ENCODE assay signal across 25 cellular contexts in the genomic region with DNA sequence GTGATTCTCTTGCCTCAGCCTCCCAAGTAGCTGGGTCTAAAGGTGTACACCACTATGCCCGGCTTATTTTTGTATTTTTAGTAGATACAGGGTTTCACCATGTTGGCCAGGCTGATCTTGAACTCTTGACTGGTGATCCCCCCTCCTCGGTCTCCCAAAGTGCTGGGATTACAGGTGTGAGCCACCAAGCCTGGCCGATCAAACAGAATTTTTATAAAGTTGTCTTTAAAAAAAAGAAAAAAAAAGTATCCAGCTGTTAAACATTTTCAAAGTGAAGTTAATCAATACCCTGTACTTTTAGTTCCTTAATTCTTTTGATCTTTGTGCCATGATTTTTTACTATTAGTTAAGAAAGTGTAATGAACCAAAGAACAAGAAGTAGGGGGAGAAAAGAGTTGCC.
"Had no signal": no experiment of that assay in that cellular context is flagged by ENCODE, and none has a peak within 500 bp of the region (broad histone marks: within the 10 kb centered on the region; RNA-seq: fewer than 3 reads in every experiment).

No MANE protein-coding gene starts in this region.

- H3K27ac Mint-ChIP-seq: activated CD4-positive, alpha-beta memory T cell treated with anti-CD3 and anti-CD28 coated beads for 36 hours; activated CD4-positive, alpha-beta T cell treated with anti-CD3 and anti-CD28 coated beads, Interleukin-2, amount 10 ng/mL, durations not matched to agents 7 days and 5 days; activated naive CD4-positive, alpha-beta T cell treated with anti-CD3 and anti-CD28 coated beads for 36 hours; activated naive CD8-positive, alpha-beta T cell; T-cell had no signal

- H3K4me3 Mint-ChIP-seq: activated CD4-positive, alpha-beta memory T cell treated with anti-CD3 and anti-CD28 coated beads for 36 hours; activated CD4-positive, alpha-beta T cell treated with anti-CD3 and anti-CD28 coated beads, Interleukin-2, amount 10 ng/mL, durations not matched to agents 7 days and 5 days; activated naive CD4-positive, alpha-beta T cell treated with anti-CD3 and anti-CD28 coated beads for 36 hours; activated naive CD8-positive, alpha-beta T cell; activated T-cell treated with anti-CD3 and anti-CD28 coated beads, Interleukin-2, amount 50 U/mL, for 4 hours; T-cell had no signal

- H3K27me3 ChIP-seq: brain microvascular endothelial cell, cardiac muscle cell, MG63 had no signal

- DNase-seq: activated CD4-positive, alpha-beta memory T cell treated with anti-CD3 and anti-CD28 coated beads for 36 hours; activated CD4-positive, alpha-beta T cell treated with anti-CD3 and anti-CD28 coated beads, Interleukin-2, amount 10 ng/mL, durations not matched to agents 7 days and 5 days; activated CD4-positive, CD25-positive, alpha-beta regulatory T cell; activated CD8-positive, alpha-beta memory T cell treated with anti-CD3 and anti-CD28 coated beads for 24 hours; activated gamma-delta T cell; activated naive CD4-positive, alpha-beta T cell treated with anti-CD3 and anti-CD28 coated beads for 36 hours; activated T-cell treated with anti-CD3 and anti-CD28 coated beads, Interleukin-2, amount 50 U/mL, for 4 hours; amygdala; brain microvascular endothelial cell; MG63; MV-4-11; NCI-H1105; NCI-H1436 treated with DMSO at 0.1 percent for 48 hours; NCI-H187; NCI-H2081; NCI-H510A treated with DMSO at 0.1 percent for 48 hours; NCI-H69; NK-92 treated with Interleukin-12 subunit alpha and Interleukin-12 subunit beta, amount 100 ng/mL, for 24 hours; T-cell; T-helper 2 cell had no signal

- H3K36me3 ChIP-seq: brain microvascular endothelial cell, cardiac muscle cell, MG63 had no signal

- H3K9me3 Mint-ChIP-seq: activated CD4-positive, alpha-beta memory T cell treated with anti-CD3 and anti-CD28 coated beads for 36 hours; activated naive CD4-positive, alpha-beta T cell treated with anti-CD3 and anti-CD28 coated beads for 36 hours; activated T-cell treated with anti-CD3 and anti-CD28 coated beads, Interleukin-2, amount 50 U/mL, for 4 hours; T-cell had no signal

- FAIRE-seq: astrocyte had no signal

- H3K4me1 Mint-ChIP-seq: T-cell had no signal

- H3K36me3 Mint-ChIP-seq: activated CD4-positive, alpha-beta memory T cell treated with anti-CD3 and anti-CD28 coated beads for 36 hours; activated naive CD8-positive, alpha-beta T cell; T-cell had no signal

- ATAC-seq: activated T-cell treated with anti-CD3 and anti-CD28 coated beads, Interleukin-2, amount 50 U/mL, for 4 hours; T-cell had no signal

- H3K4me3 ChIP-seq: cardiac muscle cell, MG63, SK-N-MC had no signal

- H3K27me3 Mint-ChIP-seq: activated CD4-positive, alpha-beta T cell treated with anti-CD3 and anti-CD28 coated beads, Interleukin-2, amount 10 ng/mL, durations not matched to agents 7 days and 5 days; T-cell had no signal

- H3K27ac ChIP-seq: brain microvascular endothelial cell, cardiac muscle cell, SK-N-MC, VCaP had no signal
